13 cellular contexts compared by ENCODE assay signal in the genomic region with DNA sequence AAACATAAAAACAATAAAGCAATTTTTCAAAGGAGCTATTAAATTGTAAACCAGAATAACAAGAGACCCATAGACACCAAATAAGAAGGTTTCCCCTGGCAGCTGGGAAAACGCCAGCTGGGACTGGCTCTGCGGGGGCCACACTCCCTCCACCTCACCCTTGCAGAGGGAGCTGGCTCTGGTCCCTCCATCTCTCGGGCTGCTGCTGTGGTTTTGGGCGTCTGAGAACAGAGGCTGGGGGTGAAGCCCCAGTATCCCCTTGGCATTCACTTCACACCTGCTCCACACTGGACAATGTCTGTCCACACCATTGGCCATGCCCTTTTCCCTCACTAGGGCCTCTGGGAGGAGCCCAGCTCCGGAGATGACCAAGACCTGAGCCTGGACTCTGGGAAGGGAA.
DNase-seq lines count a peak whose midpoint lies in the region; ATAC-seq and TF ChIP-seq lines count a peak whose summit lies in the region.
"Had no signal": no experiment of that assay in that cellular context is flagged by ENCODE, and none has a peak within 500 bp of the region (broad histone marks: within the 10 kb centered on the region; RNA-seq: fewer than 3 reads in every experiment).

No MANE protein-coding gene starts in this region.

- no peak overlapping the region for H3K4me3 Mint-ChIP-seq in activated T-cell treated with anti-CD3 and anti-CD28 coated beads, Interleukin-2, amount 50 U/mL, for 4 hours
- H3K4me3 Mint-ChIP-seq: CD4-positive, CD25-positive, alpha-beta regulatory T cell had no signal

- TF ChIP-seq CTCF in RWPE2 (IDR thresholded peaks at IDR 0.05; ENCODE audit: poor library complexity, severe bottlenecking) (no peak), osteoblast (IDR thresholded peaks at IDR 0.05; ENCODE audit: extremely low read depth, low read depth, low read length) (no peak)

- H3K9me3 ChIP-seq in RWPE2 (ENCODE audit: severe bottlenecking): peaks cover 3% of the 10 kb centered on the region
- H3K9me3 ChIP-seq in osteoblast (ENCODE audit: low read depth, low read length): no peaks in the 10 kb centered on the region
- H3K9me3 ChIP-seq in aorta (ENCODE audit: control insufficient read depth, low read length): peaks cover 2% of the 10 kb centered on the region
- H3K9me3 ChIP-seq: HAP-1 had no signal

- H3K27me3 ChIP-seq in RWPE2 (ENCODE audit: insufficient read depth, poor library complexity, severe bottlenecking): peaks cover 24% of the 10 kb centered on the region
- H3K27me3 ChIP-seq in osteoblast (ENCODE audit: insufficient read depth, low read length): peaks cover 46% of the 10 kb centered on the region
- no peaks in the 10 kb centered on the region for H3K27me3 ChIP-seq in aorta (ENCODE audit: control insufficient read depth in 1 of 2, insufficient read depth in 2 of 2, low read length in 1 of 2)
- H3K27me3 ChIP-seq: BLaER1 treated with 17β-estradiol and CSF1 and Interleukin-3, amounts not matched to agents 10 nM and 100 nM had no signal

- H3K27ac ChIP-seq in RWPE2 (ENCODE audit: poor library complexity, severe bottlenecking) (no peak overlapping the region), osteoblast (ENCODE audit: low read depth, low read length) (no peak overlapping the region), aorta (ENCODE audit: low read depth in 1 of 2, low read length in 2 of 2) (no peak overlapping the region)
- H3K27ac ChIP-seq: BLaER1 treated with 17β-estradiol and CSF1 and Interleukin-3, amounts not matched to agents 10 nM and 100 nM had no signal

- H3K36me3 ChIP-seq in RWPE2 (ENCODE audit: low read depth): no peaks in the 10 kb centered on the region
- no peaks in the 10 kb centered on the region for H3K36me3 ChIP-seq in osteoblast (ENCODE audit: insufficient read depth, low read length)
- H3K36me3 ChIP-seq in aorta (ENCODE audit: control insufficient read depth in 1 of 2, insufficient read depth in 2 of 2, low read length in 1 of 2): no peaks in the 10 kb centered on the region
- H3K36me3 ChIP-seq: BLaER1 treated with 17β-estradiol and CSF1 and Interleukin-3, amounts not matched to agents 10 nM and 100 nM; HAP-1 had no signal

- peak; percentile 1 for DNase-seq in activated T-cell treated with anti-CD3 and anti-CD28 coated beads, Interleukin-2, amount 50 U/mL, for 4 hours
- no peak for DNase-seq in activated T-cell treated with anti-CD3 and anti-CD28 coated beads, Interleukin-2, amount 50 U/mL, for 1 hour
- DNase-seq in RWPE2 (ENCODE audit: low spot score): peak; percentile 31
- DNase-seq in osteoblast (ENCODE audit: insufficient read length, low spot score, missing footprints): peak; percentile 27
- DNase-seq in aorta: peak; percentile 16 to 23
- DNase-seq in NCI-H146 (lab: John Stamatoyannopoulos, UW): no peak
- DNase-seq: 8988T; CD4-positive, CD25-positive, alpha-beta regulatory T cell; DMS79; GOT3 had no signal

- no peaks in the 10 kb centered on the region for H3K79me2 ChIP-seq in osteoblast (ENCODE audit: insufficient read depth, low read length)

- H3K4me3 ChIP-seq in RWPE2 (ENCODE audit: severe bottlenecking) (no peak overlapping the region), osteoblast (ENCODE audit: insufficient read depth, low read length) (no peak overlapping the region), aorta (ENCODE audit: low read length in 2 of 2) (no peak overlapping the region)
- H3K4me3 ChIP-seq: BLaER1 treated with 17β-estradiol and CSF1 and Interleukin-3, amounts not matched to agents 10 nM and 100 nM; HAP-1 had no signal

- no peak overlapping the region for H3K4me2 ChIP-seq in osteoblast (ENCODE audit: insufficient read depth, low read length)
- H3K4me2 ChIP-seq: BLaER1 treated with 17β-estradiol and CSF1 and Interleukin-3, amounts not matched to agents 10 nM and 100 nM had no signal

- H3K9me3 Mint-ChIP-seq in activated T-cell treated with anti-CD3 and anti-CD28 coated beads, Interleukin-2, amount 50 U/mL, for 4 hours: no peaks in the 10 kb centered on the region

- WGBS in aorta, 2 donors: 55 to 67% methylated on average over 5 of the region's 5 CpGs

- no peak for ATAC-seq in activated T-cell treated with anti-CD3 and anti-CD28 coated beads, Interleukin-2, amount 50 U/mL, for 4 hours
- ATAC-seq in RWPE2 (ENCODE audit: low read depth): no peak
- no peak for ATAC-seq in aorta (ENCODE audit: low FRiP score)
- ATAC-seq in GM18520 (IDR thresholded peaks at IDR 0.05; ENCODE audit: unreplicated experiment): no peak

- H3K4me1 ChIP-seq in RWPE2 (ENCODE audit: insufficient read depth, poor library complexity, severe bottlenecking) (peaks cover 5% of the 10 kb centered on the region), osteoblast (ENCODE audit: insufficient read depth, low read length) (peaks cover 7% of the 10 kb centered on the region), aorta (ENCODE audit: control insufficient read depth in 1 of 2, insufficient read depth in 2 of 2, low read length in 2 of 2) (no peaks in the 10 kb centered on the region)
- H3K4me1 ChIP-seq: HAP-1 had no signal

- no peak overlapping the region for H2AFZ ChIP-seq in osteoblast (ENCODE audit: low read length)

- H4K20me1 ChIP-seq in osteoblast (ENCODE audit: insufficient read depth, low read length): peaks cover 3% of the 10 kb centered on the region
- H4K20me1 ChIP-seq: BLaER1 treated with 17β-estradiol and CSF1 and Interleukin-3, amounts not matched to agents 10 nM and 100 nM had no signal

- H3K36me3 Mint-ChIP-seq in activated T-cell treated with anti-CD3 and anti-CD28 coated beads, Interleukin-2, amount 50 U/mL, for 4 hours (ENCODE audit: insufficient read depth): no peaks in the 10 kb centered on the region
- H3K36me3 Mint-ChIP-seq: CD4-positive, CD25-positive, alpha-beta regulatory T cell had no signal

- intact Hi-C loops in aorta (cut with DNase I): no loop called here

- peaks cover 3% of the 10 kb centered on the region for H3K4me1 Mint-ChIP-seq in activated T-cell treated with anti-CD3 and anti-CD28 coated beads, Interleukin-2, amount 50 U/mL, for 4 hours (ENCODE audit: low read depth)
- H3K4me1 Mint-ChIP-seq: CD4-positive, CD25-positive, alpha-beta regulatory T cell had no signal

- H3K27me3 Mint-ChIP-seq in activated T-cell treated with anti-CD3 and anti-CD28 coated beads, Interleukin-2, amount 50 U/mL, for 4 hours (ENCODE audit: low read depth): peaks cover 33% of the 10 kb centered on the region

Comparison
In these comparisons a context has a peak if more than half of its experiments do, and no peak if none do; other contexts are left out.
1. DNase-seq: peak in activated T-cell treated with anti-CD3 and anti-CD28 coated beads, Interleukin-2, amount 50 U/mL, for 4 hours (single experiment), RWPE2 (single experiment), osteoblast (single experiment) and aorta (2 of 2); none in activated T-cell treated with anti-CD3 and anti-CD28 coated beads, Interleukin-2, amount 50 U/mL, for 1 hour (single experiment) and NCI-H146 (single experiment).